23 cellular contexts compared by ENCODE assay signal in genomic region chr13:25796474-25796873, GRCh38.
"Had no signal": no experiment of that assay in that cellular context is flagged by ENCODE, and none has a peak within 500 bp of the region (broad histone marks: within the 10 kb centered on the region; RNA-seq: fewer than 3 reads in every experiment).

No MANE protein-coding gene starts in this region.

- H3K4me3 Mint-ChIP-seq: immature natural killer cell; natural killer cell treated with Interleukin-12 subunit alpha and Interleukin-12 subunit beta and Interleukin-15 and Interleukin-18, amount 100 ng/mL, for 72 hours; neural progenitor cell; type B pancreatic cell had no signal

- H3K9ac ChIP-seq: neural progenitor cell had no signal

- ATAC-seq: foreskin keratinocyte; left cardiac atrium; left ventricle myocardium superior; natural killer cell treated with Interleukin-12 subunit alpha and Interleukin-12 subunit beta and Interleukin-15 and Interleukin-18, amount 100 ng/mL, for 72 hours; pancreas; right cardiac atrium had no signal

- H2AFZ ChIP-seq: neural progenitor cell had no signal

- H3K4me1 ChIP-seq: foreskin keratinocyte, neural progenitor cell, pancreas, uterus had no signal

- H3K4me3 ChIP-seq: lung, neural progenitor cell, pancreas, stomach, thoracic aorta, uterus had no signal

- H3K27ac Mint-ChIP-seq: immature natural killer cell; natural killer cell treated with Interleukin-12 subunit alpha and Interleukin-12 subunit beta and Interleukin-15 and Interleukin-18, amount 100 ng/mL, for 72 hours; neural progenitor cell; progenitor cell of endocrine pancreas; type B pancreatic cell had no signal

- H3K9me3 Mint-ChIP-seq: immature natural killer cell; natural killer cell treated with Interleukin-12 subunit alpha and Interleukin-12 subunit beta and Interleukin-15 and Interleukin-18, amount 100 ng/mL, for 72 hours; neural progenitor cell; type B pancreatic cell had no signal

- H3K9me3 ChIP-seq: pancreas, stomach, thoracic aorta, uterus had no signal

- H3K36me3 ChIP-seq: neural progenitor cell, pancreas, stomach, thoracic aorta, uterus had no signal

- H3K4me1 Mint-ChIP-seq: immature natural killer cell had no signal

- DNase-seq: dermis blood vessel endothelial cell; immature natural killer cell; kidney; left cardiac atrium; left ventricle myocardium superior; mesenchymal stem cell; midbrain; occipital lobe; pancreas; right cardiac atrium; small intestine; stimulated activated CD4-positive, alpha-beta T cell treated with anti-CD3 and anti-CD28 coated beads, Interleukin-12 subunit alpha, Interleukin-12 subunit beta, amount 100 ng/mL, for 4 hours; stimulated activated naive CD4-positive, alpha-beta T cell; stomach; substantia nigra; uterus had no signal

- H3K27me3 Mint-ChIP-seq: natural killer cell treated with Interleukin-12 subunit alpha and Interleukin-12 subunit beta and Interleukin-15 and Interleukin-18, amount 100 ng/mL, for 72 hours; type B pancreatic cell had no signal

- H3K27ac ChIP-seq: foreskin keratinocyte, neural progenitor cell, pancreas, stomach, thoracic aorta, uterus had no signal

- H3K4me2 ChIP-seq: neural progenitor cell had no signal

- H3K36me3 Mint-ChIP-seq: natural killer cell treated with Interleukin-12 subunit alpha and Interleukin-12 subunit beta and Interleukin-15 and Interleukin-18, amount 100 ng/mL, for 72 hours; neural progenitor cell; type B pancreatic cell had no signal

- H3K27me3 ChIP-seq: neural progenitor cell, pancreas, stomach, uterus had no signal
